Comparison of ENCODE assay signal across 1 cellular context in genomic region chr20:63974402-63975200, GRCh38.
A peak's percentile ranks its signal among the peaks of the same experiment; 100 is the strongest.
TF ChIP-seq lines count a peak whose summit lies in the region.

No MANE protein-coding gene starts in this region.

TF ChIP-seq in HEK293, 187 proteins besides CTCF, POLR2A, EP300 and RAD21 (continued from another document and continues in another):
- TF ChIP-seq ZNF18 (tag by site-specific recombination; IDR thresholded peaks at IDR 0.05) (no peak), FEZF1 (tag by site-specific recombination; IDR thresholded peaks at IDR 0.05) (no peak), ZNF768 (tag by site-specific recombination; IDR thresholded peaks at IDR 0.05) (no peak), IKZF3 (tag by site-specific recombination; IDR thresholded peaks at IDR 0.05) (no peak), ZNF37A (tag by site-specific recombination; IDR thresholded peaks at IDR 0.05) (no peak), ZNF692 (tag by site-specific recombination; IDR thresholded peaks at IDR 0.05) (peak; percentile 77), KLF7 (tag by site-specific recombination; IDR thresholded peaks at IDR 0.05; ENCODE audit: borderline replicate concordance) (0 out of 2 replicates have a peak, but pooled peaks have one; percentile 41), ZSCAN16 (tag by site-specific recombination; IDR thresholded peaks at IDR 0.05) (no peak), ZNF514 (tag by site-specific recombination; IDR thresholded peaks at IDR 0.05) (no peak), ZNF311 (tag by site-specific recombination; IDR thresholded peaks at IDR 0.05; ENCODE audit: borderline replicate concordance) (no peak), ZNF292 (tag by site-specific recombination; IDR thresholded peaks at IDR 0.05; ENCODE audit: borderline replicate concordance, low read depth) (no peak), ZBTB44 (tag by site-specific recombination; IDR thresholded peaks at IDR 0.05) (no peak), ZNF610 (tag by site-specific recombination; IDR thresholded peaks at IDR 0.05; ENCODE audit: borderline replicate concordance) (no peak), TSHZ1 (tag by site-specific recombination; IDR thresholded peaks at IDR 0.05; ENCODE audit: borderline replicate concordance) (no peak), ZNF132 (tag by site-specific recombination; IDR thresholded peaks at IDR 0.05; ENCODE audit: borderline replicate concordance) (no peak), ZNF416 (tag by site-specific recombination; IDR thresholded peaks at IDR 0.05) (no peak), ZNF148 (tag by site-specific recombination; IDR thresholded peaks at IDR 0.05; ENCODE audit: borderline replicate concordance) (no peak), ZNF670 (tag by site-specific recombination; IDR thresholded peaks at IDR 0.05; ENCODE audit: low read depth) (no peak), ZBTB49 (tag by site-specific recombination; IDR thresholded peaks at IDR 0.05; ENCODE audit: low read depth) (no peak), ZNF426 (tag by site-specific recombination; IDR thresholded peaks at IDR 0.05) (no peak), ZNF157 (tag by site-specific recombination; IDR thresholded peaks at IDR 0.05) (no peak), ZNF266 (tag by site-specific recombination; IDR thresholded peaks at IDR 0.05; ENCODE audit: low read depth) (no peak), KLF10 (tag by site-specific recombination; IDR thresholded peaks at IDR 0.05) (no peak; the same call in 1 of the 2 replicates), ZNF169 (tag by site-specific recombination; IDR thresholded peaks at IDR 0.05) (no peak), ZNF133 (tag by site-specific recombination; IDR thresholded peaks at IDR 0.05) (no peak), ZNF510 (tag by site-specific recombination; IDR thresholded peaks at IDR 0.05; ENCODE audit: insufficient replicate concordance) (no peak), ZNF184 (tag by site-specific recombination; IDR thresholded peaks at IDR 0.05) (no peak), ZNF837 (tag by site-specific recombination; IDR thresholded peaks at IDR 0.05) (no peak), ZFP69B (tag by site-specific recombination; IDR thresholded peaks at IDR 0.05) (peak; percentile 65), ZBTB48 (tag by site-specific recombination; IDR thresholded peaks at IDR 0.05) (0 out of 2 replicates have a peak, but pooled peaks have one; percentile 12), ZNF26 (tag by site-specific recombination; IDR thresholded peaks at IDR 0.05) (no peak), ZBTB26 (tag by site-specific recombination; optimal IDR thresholded peaks at IDR 0.05) (no peak), ZNF621 (tag by site-specific recombination; IDR thresholded peaks at IDR 0.05) (no peak), ZXDB (tag by site-specific recombination; IDR thresholded peaks at IDR 0.05) (no peak), ZNF544 (tag by site-specific recombination; IDR thresholded peaks at IDR 0.05) (no peak), ZNF521 (tag by site-specific recombination; IDR thresholded peaks at IDR 0.05) (no peak), KLF17 (tag by site-specific recombination; IDR thresholded peaks at IDR 0.05) (peak; percentile 73; the same call in 1 of the 2 replicates), ZFP41 (tag by site-specific recombination; IDR thresholded peaks at IDR 0.05; ENCODE audit: borderline replicate concordance) (no peak), SP3 (tag by site-specific recombination; IDR thresholded peaks at IDR 0.05) (no peak), MZF1 (tag by site-specific recombination; IDR thresholded peaks at IDR 0.05; ENCODE audit: borderline replicate concordance) (no peak), YY2 (tag by site-specific recombination; IDR thresholded peaks at IDR 0.05) (no peak), ZNF488 (tag by site-specific recombination; IDR thresholded peaks at IDR 0.05) (no peak), TRIM28 (IDR thresholded peaks at IDR 0.05; ENCODE audit: borderline replicate concordance, low read length) (no peak), SCRT1 (tag by site-specific recombination; IDR thresholded peaks at IDR 0.05; ENCODE audit: borderline replicate concordance) (no peak), ZFP37 (tag by site-specific recombination; IDR thresholded peaks at IDR 0.05) (no peak), ZNF561 (tag by site-specific recombination; IDR thresholded peaks at IDR 0.05; ENCODE audit: borderline replicate concordance) (no peak), ZNF174 (tag by site-specific recombination; IDR thresholded peaks at IDR 0.05) (no peak), KLF8 (tag by site-specific recombination; IDR thresholded peaks at IDR 0.05) (0 out of 2 replicates have a peak, but pooled peaks have one; percentile 29), ZNF211 (tag by site-specific recombination; IDR thresholded peaks at IDR 0.05; ENCODE audit: low read depth) (no peak), ZNF600 (tag by site-specific recombination; IDR thresholded peaks at IDR 0.05) (no peak)
